28 cellular contexts compared by ENCODE assay signal in the genomic region with DNA sequence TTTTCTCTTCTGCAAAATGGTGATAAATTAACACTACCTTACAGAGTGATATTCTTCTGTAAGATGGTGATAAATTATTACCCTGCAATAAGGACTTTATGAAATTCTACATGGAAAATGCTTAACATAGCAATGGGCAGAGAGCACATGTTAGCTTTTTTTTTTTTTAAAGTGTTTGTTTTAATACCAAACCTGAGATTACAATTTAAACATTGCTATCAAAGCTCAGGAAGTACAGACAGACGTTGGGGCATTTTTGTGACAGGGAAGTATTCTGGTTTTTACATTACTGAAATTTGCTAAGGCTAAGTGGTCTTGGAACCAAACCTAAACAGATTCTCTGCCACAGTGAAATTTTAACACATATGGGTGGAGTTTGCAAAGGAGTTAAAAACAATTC.
A peak's percentile ranks its signal among the peaks of the same experiment; 100 is the strongest.
DNase-seq lines count a peak whose midpoint lies in the region; ATAC-seq and TF ChIP-seq lines count a peak whose summit lies in the region.
"Had no signal": no experiment of that assay in that cellular context is flagged by ENCODE, and none has a peak within 500 bp of the region (broad histone marks: within the 10 kb centered on the region; RNA-seq: fewer than 3 reads in every experiment).

No MANE protein-coding gene starts in this region.

- H3K27me3 ChIP-seq in left ventricle myocardium inferior (ENCODE audit: low read depth) = no peaks in the 10 kb centered on the region
- no peaks in the 10 kb centered on the region for H3K27me3 ChIP-seq in hepatocyte
- no peaks in the 10 kb centered on the region for H3K27me3 ChIP-seq in neutrophil
- no peaks in the 10 kb centered on the region for H3K27me3 ChIP-seq in upper lobe of right lung
- H3K27me3 ChIP-seq in thyroid gland = no peaks in the 10 kb centered on the region
- H3K27me3 ChIP-seq: BE2C, esophagus squamous epithelium, gastroesophageal sphincter, testis had no signal

- intact Hi-C loops in left ventricle myocardium inferior (cut with micrococcal nuclease) (loop anchor here (10.0 kb wide), 1 partner anchor 78 kb away; no protein-coding TSS in a partner anchor), left ventricle myocardium superior (cut with micrococcal nuclease) (no loop called here), upper lobe of right lung (cut with DNase I) (no loop called here), thyroid gland (cut with DNase I) (no loop called here)

- H3K36me3 ChIP-seq in left ventricle myocardium inferior (no peaks in the 10 kb centered on the region), hepatocyte (replicated peaks; ENCODE audit: insufficient read depth, low read depth) (no peaks in the 10 kb centered on the region), neutrophil (peaks cover 7% of the 10 kb centered on the region), upper lobe of right lung (no peaks in the 10 kb centered on the region), thyroid gland (no peaks in the 10 kb centered on the region)
- H3K36me3 ChIP-seq: BE2C, gastroesophageal sphincter had no signal

- H3K79me2 ChIP-seq in hepatocyte = peaks cover 61% of the 10 kb centered on the region

- no peak for TF ChIP-seq POLR2A in thyroid gland (IDR thresholded peaks at IDR 0.05)

- no peak for TF ChIP-seq CTCF in left ventricle myocardium inferior (IDR thresholded peaks at IDR 0.05; ENCODE audit: borderline replicate concordance)
- TF ChIP-seq CTCF in hepatocyte (IDR thresholded peaks at IDR 0.05; ENCODE audit: poor library complexity) = no peak
- TF ChIP-seq CTCF in neutrophil (IDR thresholded peaks at IDR 0.05) = no peak
- TF ChIP-seq CTCF in upper lobe of right lung (IDR thresholded peaks at IDR 0.05) = no peak
- TF ChIP-seq CTCF in thyroid gland (IDR thresholded peaks at IDR 0.05) = no peak

- H2AFZ ChIP-seq in hepatocyte = no peak overlapping the region
- H2AFZ ChIP-seq: GM23248, parathyroid adenoma had no signal

- peaks cover 8% of the 10 kb centered on the region for H4K20me1 ChIP-seq in hepatocyte (ENCODE audit: insufficient read depth, poor library complexity, severe bottlenecking)

- no peaks in the 10 kb centered on the region for H3K9me2 ChIP-seq in hepatocyte (replicated peaks; ENCODE audit: insufficient read depth)

- WGBS in hepatocyte (ENCODE audit: low lambda C conversion rate, missing lambda C conversion rate) = 40% methylated on average over 1 of the region's 1 CpG
- 26 to 27% methylated on average over 1 of the region's 1 CpG for WGBS in thyroid gland, 2 donors

- H3K4me1 ChIP-seq in left ventricle myocardium inferior (peaks cover 52% of the 10 kb centered on the region), hepatocyte (ENCODE audit: insufficient read depth) (peaks cover 23% of the 10 kb centered on the region), neutrophil (ENCODE audit: control insufficient read depth in 1 of 2, insufficient read depth in 1 of 2, low read depth in 1 of 2, low read length in 1 of 2) (peaks cover 36 to 49% of the 10 kb centered on the region in 2 experiments), upper lobe of right lung (peaks cover 30% of the 10 kb centered on the region), thyroid gland (peaks cover 24 to 41% of the 10 kb centered on the region in 2 donors)
- H3K4me1 ChIP-seq: testis had no signal

- no peaks in the 10 kb centered on the region for H3K9me3 ChIP-seq in left ventricle myocardium inferior (replicated peaks)
- H3K9me3 ChIP-seq in hepatocyte (ENCODE audit: low read depth) = no peaks in the 10 kb centered on the region
- H3K9me3 ChIP-seq in neutrophil = no peaks in the 10 kb centered on the region
- no peaks in the 10 kb centered on the region for H3K9me3 ChIP-seq in upper lobe of right lung
- no peaks in the 10 kb centered on the region for H3K9me3 ChIP-seq in thyroid gland
- H3K9me3 ChIP-seq: BE2C, esophagus squamous epithelium, gastroesophageal sphincter, testis had no signal

- H3K27ac ChIP-seq in left ventricle myocardium inferior (replicated peaks) (peak overlapping the region; percentile 84), hepatocyte (peak overlapping the region; percentile 51), neutrophil (peak overlapping the region; percentile 3), upper lobe of right lung (no peak overlapping the region), thyroid gland (peak overlapping the region in 1 of 3 donors; percentile 87)
- H3K27ac ChIP-seq: GM23248, parathyroid adenoma, testis had no signal

- DNase-seq in left ventricle myocardium inferior (no peak), left ventricle myocardium superior (no peak), hepatocyte (ENCODE audit: low spot score) (no peak), upper lobe of right lung (no peak), ureter (ENCODE audit: low spot score) (no peak), thyroid gland (no peak), NCI-H510A treated with DMSO at 0.1 percent for 48 hours (lab: John Stamatoyannopoulos, UW) (no peak)
- DNase-seq: activated CD4-positive, alpha-beta T cell treated with anti-CD3 and anti-CD28 coated beads for 4 hours; activated gamma-delta T cell treated with Interleukin-2 at 50 U/mL for 16 hours; activated naive CD8-positive, alpha-beta T cell treated with anti-CD3 and anti-CD28 coated beads, Interleukin-2, amount 50 U/mL, for 24 hours; activated T-cell treated with anti-CD3 and anti-CD28 coated beads, Interleukin-2, amount 50 U/mL, for 4 hours; BE2C; esophagus squamous epithelium; GM23248; HFFc6; hypothalamus; immature natural killer cell; NCI-H1694; nephron progenitor cell; Right ventricle myocardium superior; stimulated activated CD4-positive, alpha-beta T cell treated with anti-CD3 and anti-CD28 coated beads, Interleukin-4, amount 100 ng/mL, for 4 hours; stimulated activated naive CD4-positive, alpha-beta T cell; testis had no signal

- ATAC-seq in left ventricle myocardium superior (no peak), upper lobe of right lung (peak; percentile 18)
- ATAC-seq: activated naive CD8-positive, alpha-beta T cell treated with anti-CD3 and anti-CD28 coated beads, Interleukin-2, amount 50 U/mL, for 24 hours; activated T-cell treated with anti-CD3 and anti-CD28 coated beads, Interleukin-2, amount 50 U/mL, for 4 hours; gastroesophageal sphincter; GM12878; sciatic nerve had no signal

- H3K4me2 ChIP-seq in hepatocyte = peak overlapping the region; percentile 26

- H3K4me3 ChIP-seq in left ventricle myocardium inferior (no peak overlapping the region), hepatocyte (no peak overlapping the region), neutrophil (ENCODE audit: low read depth in 1 of 2, low read length in 1 of 2) (no peak overlapping the region), upper lobe of right lung (no peak overlapping the region), thyroid gland (replicated peaks in 1 of 3) (no peak overlapping the region)
- H3K4me3 ChIP-seq: esophagus squamous epithelium, gastroesophageal sphincter, GM12878, GM23248, testis had no signal
